ENCODE assay signal across 8 cellular contexts in genomic region chr15:52179278-52180195, GRCh38. TPM values are rescaled to one million over a fixed set of nuclear protein-coding genes. Genes with fewer than 3 reads are reported as not detected.
DNase-seq lines count a peak whose midpoint lies in the region; ATAC-seq and TF ChIP-seq lines count a peak whose summit lies in the region.

No MANE protein-coding gene starts in this region.

- H3K27ac ChIP-seq in KMS-11 (peak overlapping the region; percentile 53), neural cell (ENCODE audit: low read length) (peak overlapping the region; percentile 87)

- H3K4me3 ChIP-seq in KMS-11 (IDR thresholded peaks at IDR 0.05; ENCODE audit: insufficient read depth, low read depth, low read length) (no peak overlapping the region), fibroblast of the aortic adventitia (ENCODE audit: low read depth, low read length) (peak overlapping the region; percentile 93), neural cell (ENCODE audit: low read length) (peak overlapping the region; percentile 95)

- no peaks in the 10 kb centered on the region for H3K27me3 ChIP-seq in KMS-11 (ENCODE audit: insufficient read depth, low read depth)
- no peaks in the 10 kb centered on the region for H3K27me3 ChIP-seq in neural cell (ENCODE audit: insufficient read depth, low read depth, low read length)

- H3K36me3 ChIP-seq in KMS-11 (ENCODE audit: insufficient read depth) (no peaks in the 10 kb centered on the region), neural cell (ENCODE audit: insufficient read depth, low read length) (no peaks in the 10 kb centered on the region)

- H3K4me1 ChIP-seq in KMS-11 (ENCODE audit: low read depth, poor library complexity, severe bottlenecking), result peaks cover 18% of the 10 kb centered on the region

- H3K4me1 Mint-ChIP-seq in stimulated activated naive CD8-positive, alpha-beta T cell treated with anti-CD3 and anti-CD28 coated beads, Interleukin-15, amount 100 ng/mL, for 72 hours, result peaks cover 46% of the 10 kb centered on the region

- ATAC-seq in GM21786 (IDR thresholded peaks at IDR 0.05; ENCODE audit: unreplicated experiment), result peak; percentile 79
- ATAC-seq in stimulated activated naive CD8-positive, alpha-beta T cell treated with anti-CD3 and anti-CD28 coated beads, Interleukin-15, amount 100 ng/mL, for 72 hours, result peak; percentile 92

- H3K9me3 ChIP-seq in neural cell (ENCODE audit: low read length), result no peaks in the 10 kb centered on the region

- H3K27ac Mint-ChIP-seq in stimulated activated naive CD8-positive, alpha-beta T cell treated with anti-CD3 and anti-CD28 coated beads, Interleukin-15, amount 100 ng/mL, for 72 hours, result peak overlapping the region; percentile 95 to 99

- H3K9ac ChIP-seq in KMS-11 (peak overlapping the region; percentile 82), neural cell (ENCODE audit: low read length) (peak overlapping the region; percentile 96)

- H3K4me3 Mint-ChIP-seq in stimulated activated naive CD8-positive, alpha-beta T cell treated with anti-CD3 and anti-CD28 coated beads, Interleukin-15, amount 100 ng/mL, for 72 hours, result peak overlapping the region; percentile 94 to 97

- H3K9me2 ChIP-seq in neural cell (ENCODE audit: insufficient read depth, low read length), result no peaks in the 10 kb centered on the region

- H3K4me2 ChIP-seq in KMS-11 (peak overlapping the region; percentile 99), neural cell (ENCODE audit: low read length) (peak overlapping the region; percentile 75)

- DNase-seq in EL (peak; percentile 82), RKO (ENCODE audit: low spot score) (peak; percentile 75), fibroblast of the aortic adventitia (ENCODE audit: low read depth) (peak; percentile 61)
- DNase-seq in activated effector memory CD4-positive, alpha-beta T cell treated with anti-CD3 and anti-CD28 coated beads, Interleukin-2, amount 50 U/mL, for 16 hours, result peak; percentile 96
- DNase-seq in stimulated activated naive CD8-positive, alpha-beta T cell treated with anti-CD3 and anti-CD28 coated beads, Interleukin-15, amount 100 ng/mL, for 72 hours, result peak; percentile 88 to 89

- peak; percentile 31 for TF ChIP-seq EP300 in neural cell (conservative IDR thresholded peaks at IDR 0.05; ENCODE audit: poor library complexity, severe bottlenecking)

- H3K27me3 Mint-ChIP-seq in stimulated activated naive CD8-positive, alpha-beta T cell treated with anti-CD3 and anti-CD28 coated beads, Interleukin-15, amount 100 ng/mL, for 72 hours, result no peaks in the 10 kb centered on the region

- no peak for TF ChIP-seq CTCF in KMS-11 (conservative IDR thresholded peaks at IDR 0.05; ENCODE audit: low read depth, low read length)
- no peak for TF ChIP-seq CTCF in fibroblast of the aortic adventitia (IDR thresholded peaks at IDR 0.05; ENCODE audit: insufficient read depth, low read length)
- TF ChIP-seq CTCF in neural cell (IDR thresholded peaks at IDR 0.05; ENCODE audit: poor library complexity, severe bottlenecking), result peak; percentile 50

- H2AFZ ChIP-seq in KMS-11 (ENCODE audit: low read depth), result peak overlapping the region; percentile 97
- peak overlapping the region; percentile 96 for H2AFZ ChIP-seq in neural cell (ENCODE audit: low read depth, low read length)

- peak; percentile 18 for TF ChIP-seq RAD21 in neural cell (conservative IDR thresholded peaks at IDR 0.05)

- peaks cover 0 to 4% of the 10 kb centered on the region in 2 donors for H3K9me3 Mint-ChIP-seq in stimulated activated naive CD8-positive, alpha-beta T cell treated with anti-CD3 and anti-CD28 coated beads, Interleukin-15, amount 100 ng/mL, for 72 hours

- H3F3A ChIP-seq in neural cell (ENCODE audit: insufficient read depth, low read length, poor library complexity, severe bottlenecking), result no peaks in the 10 kb centered on the region

- H4K20me1 ChIP-seq in KMS-11 (ENCODE audit: insufficient read depth) (no peaks in the 10 kb centered on the region), neural cell (ENCODE audit: insufficient read depth) (no peaks in the 10 kb centered on the region)

- H3K79me2 ChIP-seq in KMS-11 (ENCODE audit: insufficient read depth, low read depth) (peaks cover 9% of the 10 kb centered on the region; the same call in 1 of the 2 replicates), neural cell (replicated peaks; ENCODE audit: insufficient read depth, low read length) (peaks cover 13% of the 10 kb centered on the region)

TF ChIP-seq in neural cell, 6 proteins besides CTCF, POLR2A, EP300 and RAD21:
- TF ChIP-seq TAF1 (IDR thresholded peaks at IDR 0.05; ENCODE audit: low read depth), result peak; percentile 71
- TF ChIP-seq, protein P1, sequence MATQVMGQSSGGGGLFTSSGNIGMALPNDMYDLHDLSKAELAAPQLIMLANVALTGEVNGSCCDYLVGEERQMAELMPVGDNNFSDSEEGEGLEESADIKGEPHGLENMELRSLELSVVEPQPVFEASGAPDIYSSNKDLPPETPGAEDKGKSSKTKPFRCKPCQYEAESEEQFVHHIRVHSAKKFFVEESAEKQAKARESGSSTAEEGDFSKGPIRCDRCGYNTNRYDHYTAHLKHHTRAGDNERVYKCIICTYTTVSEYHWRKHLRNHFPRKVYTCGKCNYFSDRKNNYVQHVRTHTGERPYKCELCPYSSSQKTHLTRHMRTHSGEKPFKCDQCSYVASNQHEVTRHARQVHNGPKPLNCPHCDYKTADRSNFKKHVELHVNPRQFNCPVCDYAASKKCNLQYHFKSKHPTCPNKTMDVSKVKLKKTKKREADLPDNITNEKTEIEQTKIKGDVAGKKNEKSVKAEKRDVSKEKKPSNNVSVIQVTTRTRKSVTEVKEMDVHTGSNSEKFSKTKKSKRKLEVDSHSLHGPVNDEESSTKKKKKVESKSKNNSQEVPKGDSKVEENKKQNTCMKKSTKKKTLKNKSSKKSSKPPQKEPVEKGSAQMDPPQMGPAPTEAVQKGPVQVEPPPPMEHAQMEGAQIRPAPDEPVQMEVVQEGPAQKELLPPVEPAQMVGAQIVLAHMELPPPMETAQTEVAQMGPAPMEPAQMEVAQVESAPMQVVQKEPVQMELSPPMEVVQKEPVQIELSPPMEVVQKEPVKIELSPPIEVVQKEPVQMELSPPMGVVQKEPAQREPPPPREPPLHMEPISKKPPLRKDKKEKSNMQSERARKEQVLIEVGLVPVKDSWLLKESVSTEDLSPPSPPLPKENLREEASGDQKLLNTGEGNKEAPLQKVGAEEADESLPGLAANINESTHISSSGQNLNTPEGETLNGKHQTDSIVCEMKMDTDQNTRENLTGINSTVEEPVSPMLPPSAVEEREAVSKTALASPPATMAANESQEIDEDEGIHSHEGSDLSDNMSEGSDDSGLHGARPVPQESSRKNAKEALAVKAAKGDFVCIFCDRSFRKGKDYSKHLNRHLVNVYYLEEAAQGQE (IDR thresholded peaks at IDR 0.05; ENCODE audit: borderline replicate concordance), result peak; percentile 82
- TF ChIP-seq POLR2AphosphoS5 (IDR thresholded peaks at IDR 0.05), result peak; percentile 91
- TF ChIP-seq SMC3 (conservative IDR thresholded peaks at IDR 0.05; ENCODE audit: poor library complexity), result peak; percentile 19
- TF ChIP-seq MXI1 (conservative IDR thresholded peaks at IDR 0.05; ENCODE audit: poor library complexity, severe bottlenecking), result peak; percentile 65
- TF ChIP-seq EZH2 (IDR thresholded peaks at IDR 0.05; ENCODE audit: borderline replicate concordance, insufficient read depth, low read length, poor library complexity, severe bottlenecking), result no peak

RNA-seq across cellular contexts. Expression of gene GNB5, which starts 11.7 kb away (rescaled TPM):
- 13.9 and 24.0 TPM in 2 replicates for total RNA-seq in fibroblast of the aortic adventitia (ENCODE audit: low replicate concordance)
- 89.6 and 116 TPM in 2 replicates for polyA plus RNA-seq in neural cell
- polyA minus RNA-seq in neural cell, result 81.8 and 90.1 TPM in 2 replicates
